Comparison of ENCODE assay signal across 7 cellular contexts in genomic region chr1:226185153-226186036, GRCh38. TPM values are rescaled to one million over a fixed set of nuclear protein-coding genes. Genes with fewer than 3 reads are reported as not detected.
DNase-seq lines count a peak whose midpoint lies in the region; ATAC-seq and TF ChIP-seq lines count a peak whose summit lies in the region.

No MANE protein-coding gene starts in this region.

- peaks cover 37% of the 10 kb centered on the region for H3F3A ChIP-seq in GM23248 (ENCODE audit: insufficient read depth)

- H2AK5ac ChIP-seq in trophoblast cell (ENCODE audit: low read length), result no peak overlapping the region

- H3K4me2 ChIP-seq in GM23248 (ENCODE audit: unreplicated experiment) (peak overlapping the region; percentile 99), trophoblast cell (ENCODE audit: low read length) (peak overlapping the region; percentile 83)

- H3K23ac ChIP-seq in trophoblast cell (ENCODE audit: low read length), result no peak overlapping the region

- no peak overlapping the region for H2BK12ac ChIP-seq in trophoblast cell (ENCODE audit: low read length)

- H3K4me3 ChIP-seq in GM23248, result peak overlapping the region; percentile 94
- H3K4me3 ChIP-seq in esophagus (ENCODE audit: low read depth in 1 of 2, low read length in 2 of 2), result peak overlapping the region; percentile 76 to 87
- peak overlapping the region; percentile 96 for H3K4me3 ChIP-seq in trophoblast cell (ENCODE audit: low read depth, low read length)

- no peaks in the 10 kb centered on the region for H3K9me3 ChIP-seq in GM23248 (ENCODE audit: low read depth)
- no peaks in the 10 kb centered on the region for H3K9me3 ChIP-seq in esophagus (ENCODE audit: control insufficient read depth in 2 of 2, insufficient read depth in 1 of 2, low read depth in 1 of 2, low read length in 1 of 2)
- no peaks in the 10 kb centered on the region for H3K9me3 ChIP-seq in trophoblast cell (ENCODE audit: insufficient read depth, low read depth, low read length)

- in situ Hi-C loops in GM23248 (cut with MboI), result no loop called here

- no peak for ATAC-seq in HG02678 (IDR thresholded peaks at IDR 0.05; ENCODE audit: unreplicated experiment)

- no peaks in the 10 kb centered on the region for H3K27me3 ChIP-seq in GM23248 (replicated peaks; ENCODE audit: insufficient read depth)
- no peaks in the 10 kb centered on the region for H3K27me3 ChIP-seq in esophagus (ENCODE audit: control insufficient read depth in 1 of 2, insufficient read depth in 2 of 2, low read length in 2 of 2)
- no peaks in the 10 kb centered on the region for H3K27me3 ChIP-seq in trophoblast cell (ENCODE audit: insufficient read depth, low read length)

- H3K18ac ChIP-seq in trophoblast cell (ENCODE audit: low read length), result no peak overlapping the region

- H3K4me1 ChIP-seq in GM23248 (ENCODE audit: insufficient read depth) (peaks cover 36% of the 10 kb centered on the region), esophagus (ENCODE audit: control insufficient read depth in 2 of 2, insufficient read depth in 2 of 2, low read length in 1 of 2) (no peaks in the 10 kb centered on the region), trophoblast cell (ENCODE audit: control insufficient read depth in 1 of 2, insufficient read depth in 2 of 2, low read length in 2 of 2) (peaks cover 4 to 6% of the 10 kb centered on the region in 2 experiments)

- DNase-seq in GM23248, result peak; percentile 75
- DNase-seq in RWPE1 (ENCODE audit: low spot score), result no peak
- DNase-seq in trophoblast cell, result peak in 1 of 2 donors; percentile 56
- DNase-seq in SK-N-DZ (ENCODE audit: low spot score), result no peak
- no peak for DNase-seq in activated effector memory CD4-positive, alpha-beta T cell treated with Interleukin-2 at 50 U/mL for 16 hours

- peak overlapping the region; percentile 95 for H3K4ac ChIP-seq in trophoblast cell (ENCODE audit: low read depth, low read length)

- H4K12ac ChIP-seq in trophoblast cell (ENCODE audit: low read depth, low read length), result no peak overlapping the region

- H2AFZ ChIP-seq in GM23248 (no peak overlapping the region), trophoblast cell (ENCODE audit: insufficient read depth, low read length, poor library complexity) (no peak overlapping the region)

- no peaks in the 10 kb centered on the region for H3K9me2 ChIP-seq in GM23248 (ENCODE audit: insufficient read depth)

- H2BK5ac ChIP-seq in trophoblast cell (ENCODE audit: low read depth, low read length, poor library complexity), result no peak overlapping the region

- H3K79me2 ChIP-seq in GM23248 (ENCODE audit: insufficient read depth) (peaks cover 68% of the 10 kb centered on the region), trophoblast cell (ENCODE audit: control insufficient read depth, insufficient read depth, low read length, poor library complexity) (peaks cover 21% of the 10 kb centered on the region)

- WGBS in GM23248 (ENCODE audit: low coverage in 1 of 2, low lambda C conversion rate in 2 of 2, missing lambda C conversion rate in 2 of 2), 2 experiments, result 1 to 2% methylated on average over 13 of the region's 13 CpGs
- 16 to 19% methylated on average over 13 of the region's 13 CpGs for WGBS in esophagus, 2 donors
- no CpG with 5 or more reads among the region's 13 CpGs for WGBS in trophoblast cell (ENCODE audit: extremely low coverage, insufficient coverage, insufficient read length)

- no peak for TF ChIP-seq CTCF in RWPE1 (conservative IDR thresholded peaks at IDR 0.05; ENCODE audit: low read depth)

- peaks cover 22% of the 10 kb centered on the region for H4K20me1 ChIP-seq in GM23248 (ENCODE audit: insufficient read depth)

- H4K8ac ChIP-seq in trophoblast cell (ENCODE audit: low read depth, low read length), result no peak overlapping the region

- H3K79me1 ChIP-seq in trophoblast cell (ENCODE audit: low read length), result peaks cover 10% of the 10 kb centered on the region

- H4K91ac ChIP-seq in trophoblast cell (ENCODE audit: low read depth, low read length), result no peak overlapping the region

- POLR2A ChIA-PET in RWPE1 (lab: Yijun Ruan, JAX; ENCODE audit: low non-redundant PET), result interaction anchor here (0.7 to 2.7 kb wide), 2 partner anchors 9 to 57 kb away, joined by 4 to 18 read pairs; no protein-coding TSS in a partner anchor

- H2BK120ac ChIP-seq in trophoblast cell (ENCODE audit: insufficient read depth, low read length, poor library complexity), result no peak overlapping the region

- H3K14ac ChIP-seq in trophoblast cell (ENCODE audit: low read length), result no peak overlapping the region

- CTCF ChIA-PET in RWPE1 (lab: Yijun Ruan, JAX), result interaction anchor here (0.6 to 2.4 kb wide), 5 partner anchors 12 to 509 kb away, joined by 3 to 12 read pairs (median 4); no protein-coding TSS in a partner anchor

- H3K9ac ChIP-seq in GM23248, result peak overlapping the region; percentile 97
- peak overlapping the region; percentile 20 for H3K9ac ChIP-seq in trophoblast cell (ENCODE audit: low read length)

- H3K27ac ChIP-seq in GM23248 (peak overlapping the region; percentile 95), RWPE1 (peak overlapping the region; percentile 89), esophagus (ENCODE audit: low read depth in 2 of 2, low read length in 1 of 2) (peak overlapping the region; percentile 71 to 94), trophoblast cell (ENCODE audit: low read depth, low read length) (no peak overlapping the region)

- H3K36me3 ChIP-seq in GM23248 (ENCODE audit: low read depth), result peaks cover 9% of the 10 kb centered on the region; the same call in 1 of the 2 replicates
- no peaks in the 10 kb centered on the region for H3K36me3 ChIP-seq in esophagus (ENCODE audit: control insufficient read depth in 2 of 2, insufficient read depth in 2 of 2, low read length in 1 of 2)
- peaks cover 0 to 3% of the 10 kb centered on the region in 2 experiments for H3K36me3 ChIP-seq in trophoblast cell (ENCODE audit: control insufficient read depth in 1 of 2, insufficient read depth in 2 of 2, low read length in 2 of 2)

RNA-seq across cellular contexts. Expression of gene ACBD3, which starts 1.1 kb away (rescaled TPM):
- 70.2 and 76.8 TPM in 2 replicates for total RNA-seq in GM23248 (2014; rRNA removed; shearing (Covaris generic))
- polyA plus RNA-seq in GM23248 (2016; fragmentation: Nextera tagmentation; extraction: Ambion mirVana), result 40.8 and 41.4 TPM in 2 replicates
- 10 to 100 TPM in 1 of 2 donors, 1 to 10 TPM in 1; 9.5 to 20.9 TPM for polyA plus RNA-seq in esophagus
- polyA plus RNA-seq in trophoblast cell (2013), result 46.7 and 46.8 TPM in 2 replicates
- polyA plus RNA-seq in SK-N-DZ (2014; cell fraction: cytosol; rRNA removed), result 15.2 and 17.6 TPM in 2 replicates
- polyA plus RNA-seq in SK-N-DZ (2014; cell fraction: nucleus; rRNA removed), result 8.7 and 9.8 TPM in 2 replicates

RNA-seq across cellular contexts. Expression of gene MIXL1, which starts 38.1 kb away (rescaled TPM):
- not detected in 2 replicates for total RNA-seq in GM23248 (2014; rRNA removed; shearing (Covaris generic))
- not detected in 2 replicates for polyA plus RNA-seq in GM23248 (2016; fragmentation: Nextera tagmentation; extraction: Ambion mirVana)
- not detected for polyA plus RNA-seq in esophagus
- 2.0 and 2.1 TPM in 2 replicates for polyA plus RNA-seq in trophoblast cell (2013)
- 0.10 TPM in 1 of 2 replicates, not detected in the other for polyA plus RNA-seq in SK-N-DZ (2014; cell fraction: cytosol; rRNA removed)
- 0.29 TPM in 1 of 2 replicates, not detected in the other for polyA plus RNA-seq in SK-N-DZ (2014; cell fraction: nucleus; rRNA removed)
